In the genomic region with DNA sequence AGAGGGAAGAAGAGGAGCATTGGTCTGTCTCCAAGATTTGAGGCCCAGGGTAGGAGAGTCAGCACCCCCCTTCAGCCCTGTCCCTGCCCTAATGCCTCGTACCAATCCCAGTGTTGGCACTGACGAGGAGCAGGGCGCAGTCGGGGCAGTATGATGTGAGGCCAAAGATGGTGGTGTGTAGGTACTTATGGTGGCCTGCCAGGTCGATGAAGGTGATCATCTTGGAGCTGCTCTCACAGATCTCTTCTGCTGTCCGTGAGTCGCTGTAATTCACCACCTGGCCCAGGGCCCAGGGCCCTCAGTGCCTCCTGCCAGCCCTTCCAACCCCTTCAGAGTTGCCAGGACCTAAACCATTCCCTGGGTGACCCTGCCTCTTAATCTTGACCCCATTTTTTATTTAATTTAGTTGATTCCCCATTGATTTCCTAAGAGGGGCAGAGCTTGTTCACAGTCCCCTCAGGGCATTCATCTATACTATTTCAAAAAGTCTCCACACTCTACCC, we compare ENCODE assay signal across 12 cellular contexts. TPM values are rescaled to one million over a fixed set of nuclear protein-coding genes. Genes with fewer than 3 reads are reported as not detected.
"Had no signal": no experiment of that assay in that cellular context is flagged by ENCODE, and none has a peak within 500 bp of the region (broad histone marks: within the 10 kb centered on the region; RNA-seq: fewer than 3 reads in every experiment).

No MANE protein-coding gene starts in this region.

- H3K9me3 ChIP-seq: ascending aorta, suprapubic skin had no signal

- H3K27me3 Mint-ChIP-seq: activated CD8-positive, alpha-beta T cell treated with anti-CD3 and anti-CD28 coated beads for 36 hours; effector memory CD8-positive, alpha-beta T cell; naive thymus-derived CD8-positive, alpha-beta T cell; stimulated activated naive CD8-positive, alpha-beta T cell treated with anti-CD3 and anti-CD28 coated beads, Interleukin-15, amount 100 ng/mL, for 72 hours; type B pancreatic cell had no signal

- H3K9me3 Mint-ChIP-seq: activated CD8-positive, alpha-beta T cell treated with anti-CD3 and anti-CD28 coated beads for 36 hours; effector memory CD8-positive, alpha-beta T cell; naive thymus-derived CD8-positive, alpha-beta T cell; stimulated activated naive CD8-positive, alpha-beta T cell treated with anti-CD3 and anti-CD28 coated beads, Interleukin-15, amount 100 ng/mL, for 72 hours; T-helper 2 cell treated with Interferon-gamma antibody and Interleukin-4, amounts not matched to agents 5 μg/mL and 100 μg/mL, for 36 hours; type B pancreatic cell had no signal

- DNase-seq: activated CD8-positive, alpha-beta T cell treated with anti-CD3 and anti-CD28 coated beads for 36 hours; activated naive CD4-positive, alpha-beta T cell treated with anti-CD3 and anti-CD28 coated beads, Interleukin-2, amount 50 U/mL, for 16 hours; activated T-cell treated with anti-CD3 and anti-CD28 coated beads, Interleukin-2, amount 50 U/mL, for 1 hour; effector memory CD8-positive, alpha-beta T cell; mesendoderm; naive thymus-derived CD8-positive, alpha-beta T cell; stimulated activated naive CD8-positive, alpha-beta T cell treated with anti-CD3 and anti-CD28 coated beads, Interleukin-15, amount 100 ng/mL, for 72 hours had no signal

- FAIRE-seq: TTC549 had no signal

- H3K27me3 ChIP-seq: ascending aorta, suprapubic skin had no signal

- H3K27ac Mint-ChIP-seq: activated CD8-positive, alpha-beta T cell treated with anti-CD3 and anti-CD28 coated beads for 36 hours; T-helper 2 cell treated with Interferon-gamma antibody and Interleukin-4, amounts not matched to agents 5 μg/mL and 100 μg/mL, for 36 hours; type B pancreatic cell had no signal

- H3K27ac ChIP-seq: suprapubic skin had no signal

- H3K4me3 ChIP-seq: ascending aorta, suprapubic skin had no signal

- ATAC-seq: activated CD8-positive, alpha-beta T cell treated with anti-CD3 and anti-CD28 coated beads for 36 hours; effector memory CD8-positive, alpha-beta T cell; naive thymus-derived CD8-positive, alpha-beta T cell; stimulated activated naive CD8-positive, alpha-beta T cell treated with anti-CD3 and anti-CD28 coated beads, Interleukin-15, amount 100 ng/mL, for 72 hours had no signal

- H3K4me3 Mint-ChIP-seq: activated CD8-positive, alpha-beta T cell treated with anti-CD3 and anti-CD28 coated beads for 36 hours; effector memory CD8-positive, alpha-beta T cell; naive thymus-derived CD8-positive, alpha-beta T cell; stimulated activated naive CD8-positive, alpha-beta T cell treated with anti-CD3 and anti-CD28 coated beads, Interleukin-15, amount 100 ng/mL, for 72 hours; T-helper 2 cell treated with Interferon-gamma antibody and Interleukin-4, amounts not matched to agents 5 μg/mL and 100 μg/mL, for 36 hours; type B pancreatic cell had no signal

RNA-seq across cellular contexts. Expression of a gene that starts 20.0 kb away (rescaled TPM):
- total RNA-seq: ascending aorta; naive thymus-derived CD8-positive, alpha-beta T cell had no signal
